ENCODE assay signal across 20 cellular contexts in genomic region chr2:159811232-159811631, GRCh38. TPM values are rescaled to one million over a fixed set of nuclear protein-coding genes. Genes with fewer than 3 reads are reported as not detected.
DNase-seq lines count a peak whose midpoint lies in the region; ATAC-seq, FAIRE-seq and TF ChIP-seq lines count a peak whose summit lies in the region.
"Had no signal": no experiment of that assay in that cellular context is flagged by ENCODE, and none has a peak within 500 bp of the region (broad histone marks: within the 10 kb centered on the region; RNA-seq: fewer than 3 reads in every experiment).

No MANE protein-coding gene starts in this region.

- H3K79me2 ChIP-seq in H1 (ENCODE audit: control insufficient read depth in 1 of 2, insufficient read depth in 2 of 2, low read length in 2 of 2) = no peaks in the 10 kb centered on the region

- TF ChIP-seq POLR2A in H1 (IDR thresholded peaks at IDR 0.05; ENCODE audit: control extremely low read depth in 1 of 2, low read depth in 2 of 2, low read length in 2 of 2) (no peak), adrenal gland (IDR thresholded peaks at IDR 0.05) (no peak)

- POLR2A ChIA-PET in H1 (lab: Charles Lee; ENCODE audit: partially characterized antibody) = no interaction called here

- no peak overlapping the region for H2BK120ac ChIP-seq in H1 (replicated peaks; ENCODE audit: low read depth, low read length)

- H3K79me1 ChIP-seq in H1 (ENCODE audit: low read depth, low read length) = no peaks in the 10 kb centered on the region

- H3K4me3 ChIP-seq in AG10803 (ENCODE audit: low read length) (no peak overlapping the region), HFF-Myc (replicated peaks; ENCODE audit: low read depth, low read length) (no peak overlapping the region), H1 (ENCODE audit: extremely low read depth in 1 of 4, insufficient read depth in 2 of 4, low read depth in 3 of 4, low read length in 4 of 4) (no peak overlapping the region), adrenal gland (no peak overlapping the region)
- H3K4me3 ChIP-seq: A549, BLaER1, K562 had no signal

- no peak overlapping the region for H3K56ac ChIP-seq in H1 (replicated peaks; ENCODE audit: insufficient read length, low read depth, low read length)

- no peaks in the 10 kb centered on the region for H3K9me3 Mint-ChIP-seq in stimulated activated naive B cell treated with anti-CD40 and anti-IgM and Interleukin-4, amounts not matched to agents 10 μg/mL and 1 μg/mL and 100 μg/mL, for 72 hours
- H3K9me3 Mint-ChIP-seq: CD4-positive, alpha-beta memory T cell had no signal

- 90% methylated on average over 4 of the region's 4 CpGs; no CpG with 5 or more reads in 1 of the 2 experiments for WGBS in H1 (ENCODE audit: extremely low coverage in 1 of 2, insufficient coverage in 1 of 2, insufficient read length in 1 of 2, insufficient replicate concordance in 2 of 2, low coverage in 1 of 2, low lambda C conversion rate in 2 of 2, missing lambda C conversion rate in 1 of 2), 2 experiments
- WGBS in adrenal gland, 4 donors = 87 to 92% (median 91%) methylated on average over 4 of the region's 4 CpGs

- H3K27ac Mint-ChIP-seq in stimulated activated naive B cell treated with anti-CD40 and anti-IgM and Interleukin-4, amounts not matched to agents 10 μg/mL and 1 μg/mL and 100 μg/mL, for 72 hours = peak overlapping the region; percentile 51
- H3K27ac Mint-ChIP-seq: CD14-positive monocyte; CD4-positive, alpha-beta memory T cell had no signal

- TF ChIP-seq EP300 in H1 (IDR thresholded peaks at IDR 0.05; ENCODE audit: borderline replicate concordance in 1 of 2, low read depth in 2 of 2, low read length in 2 of 2) = no peak

- peak; percentile 45 for FAIRE-seq in H1 (lab: Jason Lieb, UNC)
- FAIRE-seq: A549, H54, HTR-8/SVneo, K562 had no signal

- no peaks in the 10 kb centered on the region for H3K4me1 Mint-ChIP-seq in stimulated activated naive B cell treated with anti-CD40 and anti-IgM and Interleukin-4, amounts not matched to agents 10 μg/mL and 1 μg/mL and 100 μg/mL, for 72 hours
- H3K4me1 Mint-ChIP-seq: CD4-positive, alpha-beta memory T cell had no signal

- H3K18ac ChIP-seq in H1 (ENCODE audit: extremely low read depth, low read length) = no peak overlapping the region

- no peaks in the 10 kb centered on the region for H4K20me1 ChIP-seq in H1 (replicated peaks in 1 of 2; ENCODE audit: control insufficient read depth in 1 of 2, insufficient read depth in 2 of 2, low read length in 2 of 2)
- H4K20me1 ChIP-seq: BLaER1 had no signal

- no peak overlapping the region for H4K5ac ChIP-seq in H1 (ENCODE audit: insufficient read length, low read depth, low read length)

- no peaks in the 10 kb centered on the region for H3K23me2 ChIP-seq in H1 (ENCODE audit: low read depth, low read length)

- no peak overlapping the region for H3K14ac ChIP-seq in H1 (ENCODE audit: insufficient read length)

- no peak overlapping the region for H3K4me2 ChIP-seq in H1 (ENCODE audit: insufficient read depth in 1 of 2, low read depth in 2 of 2, low read length in 2 of 2)
- H3K4me2 ChIP-seq: A549, BLaER1 had no signal

- no peak overlapping the region for H3K4ac ChIP-seq in H1 (replicated peaks; ENCODE audit: insufficient read length, low read depth, low read length)

- no peak overlapping the region for H4K91ac ChIP-seq in H1 (replicated peaks; ENCODE audit: insufficient read length, low read length)

- H2AFZ ChIP-seq in H1 (ENCODE audit: low read length) = no peak overlapping the region

- H3K27ac ChIP-seq in H1 (ENCODE audit: low read depth, low read length) (no peak overlapping the region), adrenal gland (no peak overlapping the region)
- H3K27ac ChIP-seq: 22Rv1, A549, BLaER1 had no signal

- no peak overlapping the region for H2BK5ac ChIP-seq in H1 (ENCODE audit: low read depth, low read length)

- H3K4me1 ChIP-seq in H1 (replicated peaks in 1 of 4; ENCODE audit: control insufficient read depth in 3 of 4, insufficient read depth in 4 of 4, low read length in 3 of 4) = no peaks in the 10 kb centered on the region; a peak in 1 of 7 replicates
- H3K4me1 ChIP-seq in adrenal gland (replicated peaks in 1 of 2) = no peaks in the 10 kb centered on the region
- H3K4me1 ChIP-seq: A549, BLaER1 had no signal

- H3K27me3 ChIP-seq in H1 (replicated peaks in 1 of 4; ENCODE audit: control insufficient read depth in 3 of 4, extremely low read depth in 1 of 4, insufficient read depth in 3 of 4, low read length in 3 of 4) (no peaks in the 10 kb centered on the region), adrenal gland (no peaks in the 10 kb centered on the region)
- H3K27me3 ChIP-seq: BLaER1 had no signal

- no peaks in the 10 kb centered on the region for H3K27me3 Mint-ChIP-seq in stimulated activated naive B cell treated with anti-CD40 and anti-IgM and Interleukin-4, amounts not matched to agents 10 μg/mL and 1 μg/mL and 100 μg/mL, for 72 hours
- H3K27me3 Mint-ChIP-seq: CD4-positive, alpha-beta memory T cell had no signal

- no peak overlapping the region for H2BK12ac ChIP-seq in H1 (ENCODE audit: low read depth, low read length)

- no peaks in the 10 kb centered on the region for H3K36me3 ChIP-seq in H1 (ENCODE audit: control insufficient read depth in 2 of 4, insufficient read depth in 4 of 4, low read length in 3 of 4)
- no peaks in the 10 kb centered on the region for H3K36me3 ChIP-seq in adrenal gland (replicated peaks in 1 of 2)

- no peak for TF ChIP-seq RAD21 in H1 (IDR thresholded peaks at IDR 0.05 in 1 of 2, conservative IDR thresholded peaks at IDR 0.05 in 1 of 2; ENCODE audit: low read depth in 2 of 2, low read length in 2 of 2)

- DNase-seq in AG10803 (ENCODE audit: low read depth) (peak; percentile 31), HFF-Myc (ENCODE audit: extremely low read depth, low read depth) (peak; percentile 3), H1 (ENCODE audit: low read depth in 1 of 2, low spot score in 2 of 2) (no peak), NCI-H1417 treated with DMSO at 0.1 percent for 48 hours (lab: John Stamatoyannopoulos, UW) (no peak), adrenal gland (no peak)
- no peak for DNase-seq in stimulated activated naive B cell treated with anti-CD40 and anti-IgM and Interleukin-4, amounts not matched to agents 10 μg/mL and 1 μg/mL and 100 μg/mL, for 72 hours
- no peak for DNase-seq in activated CD4-positive, CD25-positive, alpha-beta regulatory T cell treated with anti-CD3 and anti-CD28 coated beads, Interleukin-2, amount 50 U/mL, for 72 hours
- DNase-seq: CD4-positive, alpha-beta memory T cell; DMS153; DMS79; GDM1; IMR-90 had no signal

- TF ChIP-seq CTCF in AG10803 (conservative IDR thresholded peaks at IDR 0.05; ENCODE audit: low read length) = no peak
- no peak for TF ChIP-seq CTCF in HFF-Myc (IDR thresholded peaks at IDR 0.05; ENCODE audit: low read depth, low read length, missing control alignments)
- TF ChIP-seq CTCF in H1 (IDR thresholded peaks at IDR 0.05; ENCODE audit: control extremely low read depth in 1 of 3, insufficient read depth in 1 of 3, low read depth in 1 of 3, low read length in 3 of 3) = no peak
- TF ChIP-seq CTCF in adrenal gland (IDR thresholded peaks at IDR 0.05) = no peak

- H2AK5ac ChIP-seq in H1 (ENCODE audit: low read depth, low read length) = no peak overlapping the region

- peaks cover 54 to 63% of the 10 kb centered on the region in 2 donors for H3K36me3 Mint-ChIP-seq in stimulated activated naive B cell treated with anti-CD40 and anti-IgM and Interleukin-4, amounts not matched to agents 10 μg/mL and 1 μg/mL and 100 μg/mL, for 72 hours

- ATAC-seq in stimulated activated naive B cell treated with anti-CD40 and anti-IgM and Interleukin-4, amounts not matched to agents 10 μg/mL and 1 μg/mL and 100 μg/mL, for 72 hours (replicated peaks) = no peak
- ATAC-seq: A549, HCT116, K562 had no signal

- intact Hi-C loops in adrenal gland (cut with DNase I) = no loop called here

- no peak overlapping the region for H2BK15ac ChIP-seq in H1 (ENCODE audit: low read length)

- no peak overlapping the region for H4K8ac ChIP-seq in H1 (ENCODE audit: extremely low read depth, insufficient read depth, low read length)

- H3K23ac ChIP-seq in H1 (ENCODE audit: insufficient read length) = no peak overlapping the region

- H3K9me3 ChIP-seq in H1 (ENCODE audit: insufficient read depth in 2 of 2, low read depth in 1 of 2, low read length in 1 of 2) (no peaks in the 10 kb centered on the region), adrenal gland (replicated peaks in 1 of 3) (no peaks in the 10 kb centered on the region)
- H3K9me3 ChIP-seq: A549 had no signal

- no peak overlapping the region for H3K4me3 Mint-ChIP-seq in stimulated activated naive B cell treated with anti-CD40 and anti-IgM and Interleukin-4, amounts not matched to agents 10 μg/mL and 1 μg/mL and 100 μg/mL, for 72 hours
- H3K4me3 Mint-ChIP-seq: CD14-positive monocyte; CD4-positive, alpha-beta memory T cell had no signal

- CTCF ChIA-PET in H1 (lab: Charles Lee; ENCODE audit: partially characterized antibody) = interaction anchor here (0.7 to 1.8 kb wide), 2 partner anchors 111 to 965 kb away, joined by 3 to 5 read pairs; no protein-coding TSS in a partner anchor

- no peak overlapping the region for H3K9ac ChIP-seq in H1 (replicated peaks in 1 of 4; ENCODE audit: extremely low read depth in 1 of 4, low read depth in 3 of 4, low read length in 3 of 4)
- H3K9ac ChIP-seq: BLaER1 had no signal

- H2BK20ac ChIP-seq in H1 (ENCODE audit: low read length) = no peak overlapping the region

TF ChIP-seq in H1, 55 proteins besides CTCF, POLR2A, EP300 and RAD21 (continues in another document):
- TF ChIP-seq BCL11A (IDR thresholded peaks at IDR 0.05; ENCODE audit: low read depth in 2 of 2, low read length in 2 of 2) (no peak), SP1 (IDR thresholded peaks at IDR 0.05; ENCODE audit: low read depth, low read length) (no peak), CREB1 (IDR thresholded peaks at IDR 0.05) (no peak), CBX8 (IDR thresholded peaks at IDR 0.05; ENCODE audit: borderline replicate concordance, low read depth, low read length) (no peak), EGR1 (IDR thresholded peaks at IDR 0.05; ENCODE audit: borderline replicate concordance, low read depth, low read length) (no peak), POU5F1 (IDR thresholded peaks at IDR 0.05; ENCODE audit: low read depth, low read length) (no peak)

RNA-seq across cellular contexts. Expression of gene CD302, which starts 13.2 kb away (rescaled TPM):
- 0.61 and 0.76 TPM in 2 replicates for total RNA-seq in H1 (2021; fragmentation: NEBNext Ultra II Directional; extraction: Animal tissue kit (Norgen Biotek cat#: 25700))
- polyA plus RNA-seq in H1 (2011; rRNA removed) (0.42 and 0.79 TPM in 2 replicates), adrenal gland (10 to 100 TPM; 18.5 to 44.1 (median 20.5) TPM)
- polyA plus RNA-seq in H1 (2011; cell fraction: cytosol; rRNA removed) = 0.57 TPM
- polyA plus RNA-seq in H1 (2011; cell fraction: nucleus; rRNA removed) = 0.64 TPM
- 0.28 to 0.55 TPM (median 0.38 TPM) in 4 replicates for polyA plus RNA-seq in H1 (2012, experiment 1 of 2)
- 0.05 TPM for polyA plus RNA-seq in H1 (2012, experiment 2 of 2)
- polyA plus RNA-seq in H1 (2013, experiment 1 of 2) = 3.4 TPM
- polyA plus RNA-seq in H1 (2013, experiment 2 of 2) = 3.5 TPM
- polyA minus RNA-seq in H1 (2011; rRNA and poly(A)+ RNA removed) = 0.19 and 0.49 TPM in 2 replicates
- polyA minus RNA-seq in H1 (2011; cell fraction: cytosol; rRNA and poly(A)+ RNA removed) = not detected
- 1.4 TPM for polyA minus RNA-seq in H1 (2011; cell fraction: nucleus; rRNA and poly(A)+ RNA removed)
- 100 to 1,000 TPM in 1 of 8 donors, 10 to 100 TPM in 7; 31.4 to 118 (median 45.4) TPM for total RNA-seq in adrenal gland

Comparison
In these comparisons a context has a peak if more than half of its experiments do, and no peak if none do; other contexts are left out.
1. DNase-seq: peak in AG10803 (single experiment) and HFF-Myc (single experiment); none in H1 (0 of 2), stimulated activated naive B cell treated with anti-CD40 and anti-IgM and Interleukin-4, amounts not matched to agents 10 μg/mL and 1 μg/mL and 100 μg/mL, for 72 hours (single experiment), activated CD4-positive, CD25-positive, alpha-beta regulatory T cell treated with anti-CD3 and anti-CD28 coated beads, Interleukin-2, amount 50 U/mL, for 72 hours (single experiment), NCI-H1417 treated with DMSO at 0.1 percent for 48 hours (single experiment) and adrenal gland (0 of 7).
2. RNA of gene CD302, which starts 13.2 kb away (total RNA-seq): 31.4 to 118 TPM in adrenal gland; 0.61 to 0.76 TPM in H1; every median in the first group is over 10 times any median in the second.